1 cellular context compared by ENCODE assay signal in genomic region chr1:203314025-203314759, GRCh38.
A peak's percentile ranks its signal among the peaks of the same experiment; 100 is the strongest.
TF ChIP-seq lines count a peak whose summit lies in the region.

No MANE protein-coding gene starts in this region.

TF ChIP-seq in K562, 482 proteins besides CTCF, POLR2A, EP300 and RAD21:
- TF ChIP-seq ZNF146 (CRISPR knock-in tag; IDR thresholded peaks at IDR 0.05; ENCODE audit: unreplicated experiment) (peak; percentile 97), BCOR (IDR thresholded peaks at IDR 0.05) (peak; percentile 89), SMARCA5 (IDR thresholded peaks at IDR 0.05) (0 out of 2 replicates have a peak, but pooled peaks have one; percentile 20), KDM1A (IDR thresholded peaks at IDR 0.05) (peak; percentile 31 to 61; a peak in 3 of 4 replicates)
